ENCODE assay signal across 12 cellular contexts in the genomic region with DNA sequence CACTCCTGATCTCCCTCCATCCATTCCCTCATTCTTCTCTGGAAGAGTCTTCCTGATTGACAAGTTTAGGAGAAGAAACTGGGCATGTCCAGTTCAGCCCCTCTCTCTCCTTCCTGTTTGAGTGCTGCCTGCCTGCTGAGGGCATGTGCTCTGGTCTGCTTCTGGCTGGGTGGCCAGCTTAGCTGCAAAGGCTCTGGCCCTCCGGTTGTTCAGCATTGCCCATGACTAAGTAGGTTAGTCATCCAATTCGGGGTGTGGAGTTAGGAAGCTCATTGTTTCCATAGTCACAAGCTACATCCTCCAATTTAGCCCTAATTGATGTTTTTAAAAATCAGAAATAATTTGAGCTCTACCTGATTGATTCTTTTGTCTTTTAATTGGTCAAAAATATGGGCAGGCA. TPM values are rescaled to one million over a fixed set of nuclear protein-coding genes. Genes with fewer than 3 reads are reported as not detected.
DNase-seq lines count a peak whose midpoint lies in the region; ATAC-seq and TF ChIP-seq lines count a peak whose summit lies in the region.
"Had no signal": no experiment of that assay in that cellular context is flagged by ENCODE, and none has a peak within 500 bp of the region (broad histone marks: within the 10 kb centered on the region; RNA-seq: fewer than 3 reads in every experiment).

No MANE protein-coding gene starts in this region.

- CTCF ChIA-PET in mammary epithelial cell (lab: Charles Lee; ENCODE audit: low non-redundant PET) = interaction anchor here (0.7 kb wide), 1 partner anchor 202 kb away, joined by 3 read pairs; no protein-coding TSS in a partner anchor

- no peaks in the 10 kb centered on the region for H3K4me1 Mint-ChIP-seq in naive thymus-derived CD8-positive, alpha-beta T cell
- no peaks in the 10 kb centered on the region for H3K4me1 Mint-ChIP-seq in chondrocyte (ENCODE audit: low read depth)
- H3K4me1 Mint-ChIP-seq: central memory CD8-positive, alpha-beta T cell; naive B cell; stimulated activated memory B cell treated with anti-CD40 and anti-IgM and Interleukin-4, amounts not matched to agents 10 μg/mL and 1 μg/mL and 100 μg/mL, for 72 hours had no signal

- dilution Hi-C loops in mammary epithelial cell (cut with HindIII; ENCODE audit: low sequenced_read_pairs) = loop anchor here (5.0 kb wide), 1 partner anchor 82 kb away; no protein-coding TSS in a partner anchor

- in situ Hi-C loops in mammary epithelial cell (cut with MboI; ENCODE audit: low sequenced_read_pairs in 2 of 2) = no loop called here

- H2AFZ ChIP-seq in mammary epithelial cell (ENCODE audit: low read depth, low read length) = peak overlapping the region; percentile 85

- H3K4me3 ChIP-seq in mammary epithelial cell (replicated peaks in 1 of 3; ENCODE audit: insufficient read depth in 1 of 3, low read depth in 2 of 3, low read length in 3 of 3) = no peak overlapping the region
- H3K4me3 ChIP-seq in kidney epithelial cell (ENCODE audit: low read depth, low read length) = no peak overlapping the region

- peaks cover 5% of the 10 kb centered on the region for H3K9me3 ChIP-seq in mammary epithelial cell (replicated peaks; ENCODE audit: insufficient read depth, low read length)

- no peaks in the 10 kb centered on the region for H3K79me2 ChIP-seq in mammary epithelial cell (ENCODE audit: insufficient read depth, low read length)

- no peak overlapping the region for H3K27ac Mint-ChIP-seq in naive thymus-derived CD8-positive, alpha-beta T cell
- H3K27ac Mint-ChIP-seq in chondrocyte (ENCODE audit: unreplicated experiment) = no peak overlapping the region
- H3K27ac Mint-ChIP-seq: stimulated activated memory B cell treated with anti-CD40 and anti-IgM and Interleukin-4, amounts not matched to agents 10 μg/mL and 1 μg/mL and 100 μg/mL, for 72 hours had no signal

- no peak overlapping the region for H3K4me3 Mint-ChIP-seq in naive thymus-derived CD8-positive, alpha-beta T cell
- no peak overlapping the region for H3K4me3 Mint-ChIP-seq in chondrocyte (ENCODE audit: unreplicated experiment)
- H3K4me3 Mint-ChIP-seq: central memory CD8-positive, alpha-beta T cell; stimulated activated memory B cell treated with anti-CD40 and anti-IgM and Interleukin-4, amounts not matched to agents 10 μg/mL and 1 μg/mL and 100 μg/mL, for 72 hours had no signal

- no peaks in the 10 kb centered on the region for H3K36me3 Mint-ChIP-seq in naive thymus-derived CD8-positive, alpha-beta T cell
- peaks cover 2% of the 10 kb centered on the region for H3K36me3 Mint-ChIP-seq in chondrocyte (ENCODE audit: low read depth)
- H3K36me3 Mint-ChIP-seq: stimulated activated memory B cell treated with anti-CD40 and anti-IgM and Interleukin-4, amounts not matched to agents 10 μg/mL and 1 μg/mL and 100 μg/mL, for 72 hours had no signal

- no peaks in the 10 kb centered on the region for H4K20me1 ChIP-seq in mammary epithelial cell (ENCODE audit: insufficient read depth, low read length)

- BruUV-seq in mammary epithelial cell (replicated peaks; lab: Mats Ljungman, UMichigan) = no TSS peak

- H3K36me3 ChIP-seq in mammary epithelial cell (ENCODE audit: insufficient read depth, low read length) (no peaks in the 10 kb centered on the region), kidney epithelial cell (ENCODE audit: control insufficient read depth, insufficient read depth, low read length) (no peaks in the 10 kb centered on the region)

- H3K9ac ChIP-seq in mammary epithelial cell (ENCODE audit: insufficient read depth, low read length) = peak overlapping the region; percentile 17

- H3K9me3 Mint-ChIP-seq in naive thymus-derived CD8-positive, alpha-beta T cell = peaks cover 0 to 4% (median 0%) of the 10 kb centered on the region in 9 donors
- peaks cover 8% of the 10 kb centered on the region for H3K9me3 Mint-ChIP-seq in chondrocyte (ENCODE audit: low read depth)
- H3K9me3 Mint-ChIP-seq: central memory CD8-positive, alpha-beta T cell had no signal

- POLR2A ChIA-PET in naive thymus-derived CD8-positive, alpha-beta T cell (lab: Charles Lee) = no interaction called here

- peak overlapping the region; percentile 30 for H3K4me2 ChIP-seq in mammary epithelial cell (ENCODE audit: insufficient read depth, low read depth, low read length)

- H3K27ac ChIP-seq in mammary epithelial cell (ENCODE audit: insufficient read depth, low read depth, low read length) = peak overlapping the region; percentile 80

- intact Hi-C loops in mammary epithelial cell (cut with micrococcal nuclease) = no loop called here

- 0% methylated on average over 2 of the region's 2 CpGs for WGBS in mammary epithelial cell (ENCODE audit: low coverage, missing lambda C conversion rate)

- H3K27me3 ChIP-seq in mammary epithelial cell (ENCODE audit: insufficient read depth, low read length) = no peaks in the 10 kb centered on the region
- peaks cover 3% of the 10 kb centered on the region for H3K27me3 ChIP-seq in kidney epithelial cell (ENCODE audit: control insufficient read depth, insufficient read depth, low read length)

- DNase-seq in AG20443 (ENCODE audit: low spot score) = peak; percentile 92
- peak; percentile 95 for DNase-seq in HT1080 (ENCODE audit: low read depth)
- DNase-seq in mammary epithelial cell = peak; percentile 90
- peak; percentile 61 for DNase-seq in kidney epithelial cell (ENCODE audit: low read depth)
- no peak for DNase-seq in NCI-H2196 treated with DMSO at 0.1 percent for 48 hours (lab: John Stamatoyannopoulos, UW; ENCODE audit: unreplicated experiment)
- DNase-seq in naive thymus-derived CD8-positive, alpha-beta T cell = no peak
- no peak for DNase-seq in chondrocyte (ENCODE audit: low spot score)
- DNase-seq in COR-L47 (lab: John Stamatoyannopoulos, UW) = no peak
- DNase-seq: naive B cell, NCI-H2029 had no signal

- peaks cover 22 to 55% (median 36%) of the 10 kb centered on the region in 5 donors for H3K27me3 Mint-ChIP-seq in naive thymus-derived CD8-positive, alpha-beta T cell
- H3K27me3 Mint-ChIP-seq in chondrocyte (ENCODE audit: low read depth) = peaks cover 26% of the 10 kb centered on the region

- TF ChIP-seq CTCF in mammary epithelial cell (conservative IDR thresholded peaks at IDR 0.05 in 1 of 2, IDR thresholded peaks at IDR 0.05 in 1 of 2; ENCODE audit: extremely low read depth in 1 of 2, insufficient read depth in 1 of 2, low read depth in 1 of 2, low read length in 2 of 2) (no peak), kidney epithelial cell (IDR thresholded peaks at IDR 0.05; ENCODE audit: insufficient read depth, low read length, poor library complexity, severe bottlenecking) (no peak), chondrocyte (IDR thresholded peaks at IDR 0.05) (no peak)

- H3K4me1 ChIP-seq in mammary epithelial cell (ENCODE audit: insufficient read depth, low read length) = peaks cover 12% of the 10 kb centered on the region

- no peak for ATAC-seq in naive thymus-derived CD8-positive, alpha-beta T cell
- ATAC-seq: stimulated activated memory B cell treated with anti-CD40 and anti-IgM and Interleukin-4, amounts not matched to agents 10 μg/mL and 1 μg/mL and 100 μg/mL, for 72 hours had no signal

RNA-seq across cellular contexts. Expression of gene PLA2G2E, which starts 25.6 kb away (rescaled TPM):
- not detected in 2 replicates for total RNA-seq in HT1080 (2014; rRNA removed; shearing (Covaris generic))
- polyA plus RNA-seq in HT1080 (2015; cell fraction: cytosol; rRNA removed) = not detected in 2 replicates
- polyA plus RNA-seq in HT1080 (2015; cell fraction: nucleus; rRNA removed) = not detected in 2 replicates
- total RNA-seq in mammary epithelial cell = not detected
- not detected for polyA plus RNA-seq in mammary epithelial cell
- not detected for polyA minus RNA-seq in mammary epithelial cell
- not detected in 2 replicates for total RNA-seq in kidney epithelial cell
- total RNA-seq in naive thymus-derived CD8-positive, alpha-beta T cell = not detected
- polyA plus RNA-seq in naive thymus-derived CD8-positive, alpha-beta T cell = not detected
- total RNA-seq in chondrocyte = not detected in 3 replicates

RNA-seq across cellular contexts. Expression of gene PLA2G2A, which starts 30.4 kb away (rescaled TPM):
- total RNA-seq in HT1080 (2014; rRNA removed; shearing (Covaris generic)) = not detected in 2 replicates
- polyA plus RNA-seq in HT1080 (2015; cell fraction: cytosol; rRNA removed) = not detected in 2 replicates
- polyA plus RNA-seq in HT1080 (2015; cell fraction: nucleus; rRNA removed) = not detected in 2 replicates
- not detected for total RNA-seq in mammary epithelial cell
- polyA plus RNA-seq in mammary epithelial cell = 0.10 TPM
- polyA minus RNA-seq in mammary epithelial cell = not detected
- not detected in 2 replicates for total RNA-seq in kidney epithelial cell
- not detected for total RNA-seq in naive thymus-derived CD8-positive, alpha-beta T cell
- not detected for polyA plus RNA-seq in naive thymus-derived CD8-positive, alpha-beta T cell
- not detected in 3 replicates for total RNA-seq in chondrocyte

Comparison
In these comparisons a context has a peak if more than half of its experiments do, and no peak if none do; other contexts are left out.
1. DNase-seq: peak in AG20443 (single experiment), HT1080 (single experiment), mammary epithelial cell (single experiment) and kidney epithelial cell (single experiment); none in NCI-H2196 treated with DMSO at 0.1 percent for 48 hours (single experiment), naive thymus-derived CD8-positive, alpha-beta T cell (0 of 10), chondrocyte (single experiment) and COR-L47 (single experiment).